Comparison of ENCODE assay signal across 18 cellular contexts in the genomic region with DNA sequence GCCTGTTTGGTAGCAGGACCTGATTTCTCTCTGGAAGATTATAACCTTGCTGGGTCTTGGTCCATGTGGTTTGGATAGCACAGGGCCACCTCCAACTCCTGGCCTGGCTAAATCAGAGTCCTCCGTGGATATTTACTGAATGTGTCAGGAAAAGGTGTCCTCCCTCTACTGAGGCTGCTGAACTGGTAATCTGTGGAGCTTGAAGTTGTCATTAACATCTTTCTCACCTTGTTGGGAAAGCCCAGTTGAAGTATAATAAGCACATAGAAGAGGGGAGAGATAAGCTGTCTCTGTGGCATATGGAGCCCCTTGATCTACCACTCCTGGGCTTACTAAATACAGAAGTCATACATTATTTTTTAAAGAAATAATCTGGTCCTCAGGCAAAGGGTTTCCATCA.
DNase-seq lines count a peak whose midpoint lies in the region; ATAC-seq and TF ChIP-seq lines count a peak whose summit lies in the region.
"Had no signal": no experiment of that assay in that cellular context is flagged by ENCODE, and none has a peak within 500 bp of the region (broad histone marks: within the 10 kb centered on the region; RNA-seq: fewer than 3 reads in every experiment).

No MANE protein-coding gene starts in this region.

- H3K9me3 ChIP-seq in thyroid gland = no peaks in the 10 kb centered on the region
- H3K9me3 ChIP-seq: BE2C, suprapubic skin had no signal

- no peak overlapping the region for H3K27ac ChIP-seq in thyroid gland
- H3K27ac ChIP-seq: suprapubic skin had no signal

- POLR2A ChIA-PET in activated CD4-positive, alpha-beta T cell treated with anti-CD3 and anti-CD28 coated beads for 36 hours (lab: Charles Lee) = no interaction called here

- no peak for ATAC-seq in activated CD4-positive, alpha-beta T cell treated with anti-CD3 and anti-CD28 coated beads for 36 hours
- ATAC-seq in stimulated activated naive CD8-positive, alpha-beta T cell treated with anti-CD3 and anti-CD28 coated beads, Interleukin-15, Interleukin-2, amounts not matched to agents 100 U/mL and 50 U/mL, for 24 hours = no peak
- ATAC-seq in central memory CD8-positive, alpha-beta T cell (replicated peaks; ENCODE audit: extremely low read depth, poor library complexity, severe bottlenecking) = no peak
- ATAC-seq: PC-3 had no signal

- no peaks in the 10 kb centered on the region for H3K27me3 Mint-ChIP-seq in activated CD4-positive, alpha-beta T cell treated with anti-CD3 and anti-CD28 coated beads for 36 hours
- H3K27me3 Mint-ChIP-seq in stimulated activated naive CD8-positive, alpha-beta T cell treated with anti-CD3 and anti-CD28 coated beads, Interleukin-15, Interleukin-2, amounts not matched to agents 100 ng/mL and 50 ng/mL, for 24 hours = no peaks in the 10 kb centered on the region
- no peaks in the 10 kb centered on the region for H3K27me3 Mint-ChIP-seq in central memory CD8-positive, alpha-beta T cell

- CTCF ChIA-PET in activated CD4-positive, alpha-beta T cell treated with anti-CD3 and anti-CD28 coated beads for 36 hours (lab: Charles Lee) = interaction anchor here (0.7 kb wide), 1 partner anchor 17 kb away, joined by 3 read pairs; no protein-coding TSS in a partner anchor

- TF ChIP-seq CTCF in thyroid gland (IDR thresholded peaks at IDR 0.05) = no peak

- H3K4me3 Mint-ChIP-seq in activated CD4-positive, alpha-beta T cell treated with anti-CD3 and anti-CD28 coated beads for 36 hours = no peak overlapping the region
- H3K4me3 Mint-ChIP-seq in stimulated activated naive CD8-positive, alpha-beta T cell treated with anti-CD3 and anti-CD28 coated beads, Interleukin-15, Interleukin-2, amounts not matched to agents 100 ng/mL and 50 ng/mL, for 24 hours = no peak overlapping the region
- H3K4me3 Mint-ChIP-seq in central memory CD8-positive, alpha-beta T cell = no peak overlapping the region
- H3K4me3 Mint-ChIP-seq: activated naive CD4-positive, alpha-beta T cell treated with anti-CD3 and anti-CD28 coated beads for 36 hours; H9 had no signal

- WGBS in thyroid gland, 2 donors = 75 to 79% methylated on average over 1 of the region's 1 CpG

- H3K36me3 Mint-ChIP-seq in activated CD4-positive, alpha-beta T cell treated with anti-CD3 and anti-CD28 coated beads for 36 hours (ENCODE audit: low read depth) = peaks cover 14% of the 10 kb centered on the region
- H3K36me3 Mint-ChIP-seq in stimulated activated naive CD8-positive, alpha-beta T cell treated with anti-CD3 and anti-CD28 coated beads, Interleukin-15, Interleukin-2, amounts not matched to agents 100 ng/mL and 50 ng/mL, for 24 hours (ENCODE audit: low read depth) = peaks cover 24% of the 10 kb centered on the region
- peaks cover 8% of the 10 kb centered on the region for H3K36me3 Mint-ChIP-seq in central memory CD8-positive, alpha-beta T cell (ENCODE audit: insufficient read depth)

- H3K27ac Mint-ChIP-seq in activated CD4-positive, alpha-beta T cell treated with anti-CD3 and anti-CD28 coated beads for 36 hours = peak overlapping the region; percentile 67
- H3K27ac Mint-ChIP-seq in stimulated activated naive CD8-positive, alpha-beta T cell treated with anti-CD3 and anti-CD28 coated beads, Interleukin-15, Interleukin-2, amounts not matched to agents 100 ng/mL and 50 ng/mL, for 24 hours = peak overlapping the region; percentile 28
- H3K27ac Mint-ChIP-seq in central memory CD8-positive, alpha-beta T cell (ENCODE audit: low read depth) = peak overlapping the region; percentile 93
- H3K27ac Mint-ChIP-seq: activated naive CD4-positive, alpha-beta T cell treated with anti-CD3 and anti-CD28 coated beads for 36 hours; H9 had no signal

- no peaks in the 10 kb centered on the region for H3K36me3 ChIP-seq in thyroid gland
- H3K36me3 ChIP-seq: BE2C, suprapubic skin had no signal

- no peak for TF ChIP-seq POLR2A in thyroid gland (IDR thresholded peaks at IDR 0.05)

- no peaks in the 10 kb centered on the region for H3K4me1 ChIP-seq in thyroid gland
- H3K4me1 ChIP-seq: BE2C, suprapubic skin had no signal

- no peaks in the 10 kb centered on the region for H3K27me3 ChIP-seq in thyroid gland
- H3K27me3 ChIP-seq: BE2C, suprapubic skin had no signal

- no peak overlapping the region for H3K4me3 ChIP-seq in thyroid gland (replicated peaks in 1 of 3)
- H3K4me3 ChIP-seq: suprapubic skin had no signal

- peaks cover 15% of the 10 kb centered on the region for H3K9me3 Mint-ChIP-seq in activated CD4-positive, alpha-beta T cell treated with anti-CD3 and anti-CD28 coated beads for 36 hours (ENCODE audit: low read depth)
- H3K9me3 Mint-ChIP-seq in stimulated activated naive CD8-positive, alpha-beta T cell treated with anti-CD3 and anti-CD28 coated beads, Interleukin-15, Interleukin-2, amounts not matched to agents 100 ng/mL and 50 ng/mL, for 24 hours = peaks cover 46% of the 10 kb centered on the region
- H3K9me3 Mint-ChIP-seq in central memory CD8-positive, alpha-beta T cell = peaks cover 15% of the 10 kb centered on the region
- H3K9me3 Mint-ChIP-seq: H9 had no signal

- DNase-seq in activated CD4-positive, alpha-beta T cell treated with anti-CD3 and anti-CD28 coated beads for 36 hours = no peak
- DNase-seq in activated CD4-positive, alpha-beta T cell treated with anti-CD3 and anti-CD28 coated beads for 48 hours = no peak
- DNase-seq in stimulated activated naive CD8-positive, alpha-beta T cell treated with anti-CD3 and anti-CD28 coated beads, Interleukin-15, Interleukin-2, amounts not matched to agents 100 U/mL and 50 U/mL, for 24 hours = no peak
- no peak for DNase-seq in central memory CD8-positive, alpha-beta T cell (ENCODE audit: low spot score in 2 of 2)
- DNase-seq in HCEC 1CT (no peak), thyroid gland (no peak), activated gamma-delta T cell (lab: John Stamatoyannopoulos, UW) (no peak)
- DNase-seq: activated naive CD4-positive, alpha-beta T cell treated with anti-CD3 and anti-CD28 coated beads for 36 hours; BE2C; glutamatergic neuron; H9; KG1; NCI-H1436; NCI-H446; PC-3; SHP77 had no signal

- intact Hi-C loops in activated CD4-positive, alpha-beta T cell treated with anti-CD3 and anti-CD28 coated beads for 36 hours (cut with DNase I, micrococcal nuclease) = no loop called here
- intact Hi-C loops in thyroid gland (cut with DNase I) = no loop called here

- H3K4me1 Mint-ChIP-seq in activated CD4-positive, alpha-beta T cell treated with anti-CD3 and anti-CD28 coated beads for 36 hours = peaks cover 45% of the 10 kb centered on the region
- H3K4me1 Mint-ChIP-seq in stimulated activated naive CD8-positive, alpha-beta T cell treated with anti-CD3 and anti-CD28 coated beads, Interleukin-15, Interleukin-2, amounts not matched to agents 100 ng/mL and 50 ng/mL, for 24 hours (ENCODE audit: low read depth) = peaks cover 54% of the 10 kb centered on the region
- H3K4me1 Mint-ChIP-seq in central memory CD8-positive, alpha-beta T cell = peaks cover 42% of the 10 kb centered on the region
- H3K4me1 Mint-ChIP-seq: H9 had no signal

Comparison
In these comparisons a context has a peak if more than half of its experiments do, and no peak if none do; other contexts are left out.
1. H3K27ac Mint-ChIP-seq: peak in every context shown above with its lines; median percentile 93 in central memory CD8-positive, alpha-beta T cell; 67 in activated CD4-positive, alpha-beta T cell treated with anti-CD3 and anti-CD28 coated beads for 36 hours; 28 in stimulated activated naive CD8-positive, alpha-beta T cell treated with anti-CD3 and anti-CD28 coated beads, Interleukin-15, Interleukin-2, amounts not matched to agents 100 ng/mL and 50 ng/mL, for 24 hours.